ENCODE assay signal across 19 cellular contexts in the genomic region with DNA sequence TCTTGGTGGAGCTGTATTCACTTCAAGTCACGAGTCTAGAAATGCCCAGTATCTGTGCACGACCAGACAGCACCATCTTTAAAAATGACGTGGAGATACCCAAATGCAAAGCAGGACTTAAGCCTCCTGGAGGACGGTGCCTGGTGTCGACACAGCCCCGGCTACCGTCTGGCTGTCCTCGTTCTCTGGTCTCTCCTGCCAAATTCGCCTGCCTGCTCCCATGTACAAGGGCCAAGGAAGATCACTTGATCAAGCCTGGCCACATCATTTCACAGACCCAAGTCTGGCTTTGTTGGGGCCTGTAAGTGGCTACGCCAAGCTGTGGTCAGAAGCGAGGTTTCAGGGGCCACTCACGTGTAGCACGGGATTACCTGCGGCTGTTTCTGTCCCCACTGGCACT. TPM values are rescaled to one million over a fixed set of nuclear protein-coding genes. Genes with fewer than 3 reads are reported as not detected.
DNase-seq lines count a peak whose midpoint lies in the region; TF ChIP-seq lines count a peak whose summit lies in the region.
"Had no signal": no experiment of that assay in that cellular context is flagged by ENCODE, and none has a peak within 500 bp of the region (broad histone marks: within the 10 kb centered on the region; RNA-seq: fewer than 3 reads in every experiment).

No MANE protein-coding gene starts in this region.

- no peak for TF ChIP-seq EP300 in neural cell (conservative IDR thresholded peaks at IDR 0.05; ENCODE audit: poor library complexity, severe bottlenecking)

- H3K9me3 ChIP-seq in Karpas-422 (ENCODE audit: low read length) (no peaks in the 10 kb centered on the region), neural cell (ENCODE audit: low read length) (no peaks in the 10 kb centered on the region), PC-9 (ENCODE audit: insufficient read depth, low read depth) (no peaks in the 10 kb centered on the region)
- H3K9me3 ChIP-seq: SJCRH30, upper lobe of right lung had no signal

- in situ Hi-C loops in GM18951 (cut with MboI; ENCODE audit: low sequenced_read_pairs, unreplicated experiment): loop anchor here (10.0 to 25.0 kb wide), 3 partner anchors 164 to 626 kb away; no protein-coding TSS in a partner anchor

- TF ChIP-seq CTCF in neural cell (IDR thresholded peaks at IDR 0.05; ENCODE audit: poor library complexity, severe bottlenecking): no peak
- no peak for TF ChIP-seq CTCF in GM10248 (IDR thresholded peaks at IDR 0.05; ENCODE audit: control extremely low read depth, extremely low read depth, low read depth, missing control alignments)
- no peak for TF ChIP-seq CTCF in PC-9 (conservative IDR thresholded peaks at IDR 0.05)

- H3K9ac ChIP-seq in Karpas-422 (ENCODE audit: low read length): no peak overlapping the region
- H3K9ac ChIP-seq in neural cell (ENCODE audit: low read length): no peak overlapping the region

- H2AFZ ChIP-seq in Karpas-422 (ENCODE audit: low read length): no peak overlapping the region
- no peak overlapping the region for H2AFZ ChIP-seq in neural cell (ENCODE audit: low read depth, low read length)
- no peak overlapping the region for H2AFZ ChIP-seq in PC-9

- peak; percentile 30 for TF ChIP-seq POLR2A in GM18951 (IDR thresholded peaks at IDR 0.05; ENCODE audit: extremely low read depth, insufficient read depth, insufficient read length)
- no peak for TF ChIP-seq POLR2A in erythroblast (IDR thresholded peaks at IDR 0.05; ENCODE audit: low read length)

- H3K36me3 ChIP-seq in Karpas-422 (ENCODE audit: insufficient read depth, low read length) (peaks cover 40% of the 10 kb centered on the region; the same call in 1 of the 2 replicates), neural cell (ENCODE audit: insufficient read depth, low read length) (peaks cover 18% of the 10 kb centered on the region), PC-9 (ENCODE audit: low read depth) (peaks cover 22% of the 10 kb centered on the region)

- BruUV-seq in PC-9 (replicated peaks; lab: Mats Ljungman, UMichigan): no TSS peak

- H3K79me2 ChIP-seq in Karpas-422 (ENCODE audit: low read length) (no peaks in the 10 kb centered on the region), neural cell (replicated peaks; ENCODE audit: insufficient read depth, low read length) (peaks cover 14% of the 10 kb centered on the region), PC-9 (ENCODE audit: low read depth) (no peaks in the 10 kb centered on the region)

- peak; percentile 52 for DNase-seq in Karpas-422
- DNase-seq in cerebellum (ENCODE audit: low spot score): peak; percentile 47
- no peak for DNase-seq in GM19240 (ENCODE audit: insufficient read length, low spot score)
- DNase-seq in erythroblast (lab: John Stamatoyannopoulos, UW): no peak
- no peak for DNase-seq in GM10248 (ENCODE audit: extremely low spot score)
- no peak for DNase-seq in PC-9
- DNase-seq: activated CD4-positive, alpha-beta T cell treated with anti-CD3 and anti-CD28 coated beads for 36 hours; dermis blood vessel endothelial cell; head of caudate nucleus; left colon; mesenchymal stem cell; NCI-H2081 treated with DMSO at 0.1 percent for 48 hours; NCI-H446 treated with DMSO at 0.1 percent for 48 hours; retina; SJCRH30; upper lobe of right lung had no signal

- peaks cover 55% of the 10 kb centered on the region for H4K20me1 ChIP-seq in Karpas-422 (ENCODE audit: insufficient read depth, low read depth, low read length)
- H4K20me1 ChIP-seq in neural cell (ENCODE audit: insufficient read depth): peaks cover 30% of the 10 kb centered on the region
- H4K20me1 ChIP-seq in PC-9 (ENCODE audit: insufficient read depth): peaks cover 5% of the 10 kb centered on the region; the same call in 1 of the 2 replicates

- H3K4me3 ChIP-seq in Karpas-422 (ENCODE audit: low read length) (no peak overlapping the region), neural cell (ENCODE audit: low read length) (no peak overlapping the region), PC-9 (no peak overlapping the region)
- H3K4me3 ChIP-seq: SJCRH30, upper lobe of right lung had no signal

- intact Hi-C loops in PC-9 (cut with micrococcal nuclease; ENCODE audit: unreplicated experiment): loop anchor here (10.0 kb wide), 1 partner anchor 644 kb away; no protein-coding TSS in a partner anchor

- H3F3A ChIP-seq in neural cell (ENCODE audit: insufficient read depth, low read length, poor library complexity, severe bottlenecking): no peaks in the 10 kb centered on the region
- peaks cover 30% of the 10 kb centered on the region; the same call in 1 of the 2 replicates for H3F3A ChIP-seq in PC-9 (ENCODE audit: insufficient read depth, low read depth)

- CTCF ChIA-PET in GM10248 (lab: Yijun Ruan, JAX): interaction anchor here (0.9 to 10.7 kb wide), 9 partner anchors 22 to 638 kb away, joined by 3 to 194 read pairs (median 6); no protein-coding TSS in a partner anchor
- CTCF ChIA-PET in PC-9 (lab: Charles Lee): no interaction called here

- H3K27me3 ChIP-seq in Karpas-422 (ENCODE audit: low read length): no peaks in the 10 kb centered on the region
- no peaks in the 10 kb centered on the region for H3K27me3 ChIP-seq in neural cell (ENCODE audit: insufficient read depth, low read depth, low read length)
- no peaks in the 10 kb centered on the region for H3K27me3 ChIP-seq in PC-9 (ENCODE audit: insufficient read depth, low read depth)
- H3K27me3 ChIP-seq: SJCRH30, upper lobe of right lung had no signal

- no peaks in the 10 kb centered on the region for H3K9me2 ChIP-seq in Karpas-422 (replicated peaks; ENCODE audit: insufficient read depth, low read length)
- H3K9me2 ChIP-seq in neural cell (ENCODE audit: insufficient read depth, low read length): no peaks in the 10 kb centered on the region
- H3K9me2 ChIP-seq in PC-9 (ENCODE audit: insufficient read depth): no peaks in the 10 kb centered on the region

- TF ChIP-seq RAD21 in neural cell (conservative IDR thresholded peaks at IDR 0.05): no peak

- H3K4me1 ChIP-seq in Karpas-422 (ENCODE audit: low read length) (peaks cover 3% of the 10 kb centered on the region), PC-9 (replicated peaks; ENCODE audit: insufficient read depth) (no peaks in the 10 kb centered on the region; the same call in 1 of the 2 replicates)
- H3K4me1 ChIP-seq: upper lobe of right lung had no signal

- POLR2A ChIA-PET in GM10248 (lab: Yijun Ruan, JAX) (interaction anchor here (0.6 to 3.0 kb wide), 2 partner anchors 9 to 834 kb away, joined by 4 to 22 read pairs; partner anchors contain the start of gene ODC1), PC-9 (lab: Charles Lee; ENCODE audit: unreplicated experiment) (no interaction called here)

- no peak overlapping the region for H3K4me2 ChIP-seq in Karpas-422 (ENCODE audit: low read depth, low read length, poor library complexity, severe bottlenecking)
- H3K4me2 ChIP-seq in neural cell (ENCODE audit: low read length): no peak overlapping the region
- no peak overlapping the region for H3K4me2 ChIP-seq in PC-9

- H3K27ac ChIP-seq in Karpas-422 (ENCODE audit: low read length) (no peak overlapping the region), neural cell (ENCODE audit: low read length) (no peak overlapping the region), PC-9 (no peak overlapping the region)
- H3K27ac ChIP-seq: HL-60, SJCRH30, upper lobe of right lung had no signal

TF ChIP-seq in neural cell, 6 proteins besides CTCF, POLR2A, EP300 and RAD21:
- TF ChIP-seq TAF1 (IDR thresholded peaks at IDR 0.05; ENCODE audit: low read depth): no peak
- peak; percentile 11 for TF ChIP-seq POLR2AphosphoS5 (IDR thresholded peaks at IDR 0.05)

RNA-seq across cellular contexts. Expression of gene ODC1, which starts 9.4 kb away (rescaled TPM):
- total RNA-seq in Karpas-422 (2014; rRNA removed; shearing (Covaris generic); ENCODE audit: low replicate concordance): 247 and 289 TPM in 2 replicates
- total RNA-seq in cerebellum: 104 TPM
- polyA plus RNA-seq in neural cell: 1,046 and 1,107 TPM in 2 replicates
- 916 and 1,013 TPM in 2 replicates for polyA minus RNA-seq in neural cell
- 39.9 and 40.5 TPM in 2 replicates for total RNA-seq in PC-9 (2021)

Comparison
In these comparisons a context has a peak if more than half of its experiments do, and no peak if none do; other contexts are left out.
1. DNase-seq: peak in Karpas-422 (single experiment) and cerebellum (single experiment); none in GM19240 (single experiment), erythroblast (0 of 2), GM10248 (single experiment) and PC-9 (0 of 2).